ENCODE assay signal across 15 cellular contexts in genomic region chr13:47858678-47859050, GRCh38.
DNase-seq lines count a peak whose midpoint lies in the region; TF ChIP-seq lines count a peak whose summit lies in the region.
"Had no signal": no experiment of that assay in that cellular context is flagged by ENCODE, and none has a peak within 500 bp of the region (broad histone marks: within the 10 kb centered on the region; RNA-seq: fewer than 3 reads in every experiment).

No MANE protein-coding gene starts in this region.

- CTCF ChIA-PET in SK-N-SH (lab: Yijun Ruan, JAX): interaction anchor here (0.7 to 1.6 kb wide), 3 partner anchors 9 to 22 kb away, joined by 3 to 5 read pairs (median 3); no protein-coding TSS in a partner anchor

- peak overlapping the region; percentile 8; the same call in 1 of the 2 replicates for H2AFZ ChIP-seq in SK-N-SH (ENCODE audit: low read depth)

- no peaks in the 10 kb centered on the region for H3F3A ChIP-seq in SK-N-SH (replicated peaks; ENCODE audit: insufficient read depth)

- H3K79me2 ChIP-seq in SK-N-SH (ENCODE audit: insufficient read depth): no peaks in the 10 kb centered on the region

- H3K4me3 ChIP-seq in SK-N-SH (ENCODE audit: low read depth in 2 of 2, low read length in 1 of 2): no peak overlapping the region
- no peak overlapping the region for H3K4me3 ChIP-seq in fibroblast of pulmonary artery (replicated peaks; ENCODE audit: low read depth, low read length)
- H3K4me3 ChIP-seq: transverse colon had no signal

- no peak overlapping the region for H3K9ac ChIP-seq in SK-N-SH

- 44% methylated on average over 4 of the region's 4 CpGs for WGBS in SK-N-SH (ENCODE audit: low lambda C conversion rate)

- no peaks in the 10 kb centered on the region for H4K20me1 ChIP-seq in SK-N-SH (ENCODE audit: insufficient read depth)

- peak overlapping the region; percentile 17; the same call in 1 of the 2 replicates for H3K4me2 ChIP-seq in SK-N-SH

- DNase-seq in A172 (ENCODE audit: low spot score) (peak; percentile 23), HS-5 (ENCODE audit: low read depth) (peak; percentile 26), SK-N-SH (no peak), fibroblast of pulmonary artery (ENCODE audit: low read depth) (peak; percentile 78), KG1 (lab: John Stamatoyannopoulos, UW) (no peak), iPS-NIHi11 (ENCODE audit: low spot score) (no peak), mucosa of gallbladder (ENCODE audit: low spot score) (no peak)
- no peak for DNase-seq in stimulated activated CD4-positive, alpha-beta T cell treated with anti-CD3 and anti-CD28 coated beads, Interleukin-4, amount 100 ng/mL, for 24 hours
- DNase-seq: activated naive CD4-positive, alpha-beta T cell treated with anti-CD3 and anti-CD28 coated beads for 36 hours; DMS79 treated with DMSO at 0.1 percent for 48 hours; NCI-H1105; NCI-H446 treated with DMSO at 0.1 percent for 48 hours; Right ventricle myocardium superior; transverse colon had no signal

- no peak for TF ChIP-seq EP300 in SK-N-SH (IDR thresholded peaks at IDR 0.05; ENCODE audit: borderline replicate concordance in 1 of 2, low read depth in 1 of 2, low read length in 1 of 2)

- H3K27ac ChIP-seq in SK-N-SH (ENCODE audit: low read depth in 2 of 2, low read length in 1 of 2): peak overlapping the region in 1 of 2 experiments; percentile 34; a peak in 2 of 4 replicates
- H3K27ac ChIP-seq: neutrophil, transverse colon had no signal

- no peak for TF ChIP-seq CTCF in SK-N-SH (IDR thresholded peaks at IDR 0.05)
- no peak for TF ChIP-seq CTCF in fibroblast of pulmonary artery (IDR thresholded peaks at IDR 0.05; ENCODE audit: low read length, missing control alignments)

- H3K27me3 ChIP-seq in SK-N-SH (ENCODE audit: insufficient read depth): no peaks in the 10 kb centered on the region
- H3K27me3 ChIP-seq: neutrophil, transverse colon had no signal

- H3K9me2 ChIP-seq in SK-N-SH: no peaks in the 10 kb centered on the region

- H3K9me3 ChIP-seq in SK-N-SH: no peaks in the 10 kb centered on the region
- H3K9me3 ChIP-seq: neutrophil, transverse colon had no signal

- H3K4me1 ChIP-seq in SK-N-SH (ENCODE audit: control insufficient read depth in 1 of 2, insufficient read depth in 2 of 2, low read depth in 1 of 2, low read length in 1 of 2): no peaks in the 10 kb centered on the region; a peak in 1 of 4 replicates
- H3K4me1 ChIP-seq: transverse colon had no signal

- POLR2A ChIA-PET in SK-N-SH (lab: Yijun Ruan, JAX): interaction anchor here (0.6 kb wide), 1 partner anchor 883 kb away, joined by 3 read pairs; no protein-coding TSS in a partner anchor

- H3K36me3 ChIP-seq in SK-N-SH (replicated peaks in 1 of 2; ENCODE audit: control insufficient read depth in 1 of 2, insufficient read depth in 2 of 2, low read length in 1 of 2): no peaks in the 10 kb centered on the region
- H3K36me3 ChIP-seq: neutrophil, transverse colon had no signal

- TF ChIP-seq RAD21 in SK-N-SH (IDR thresholded peaks at IDR 0.05; ENCODE audit: low read length): no peak

TF ChIP-seq in SK-N-SH, 30 proteins besides CTCF, POLR2A, EP300 and RAD21:
- TF ChIP-seq NRF1 (IDR thresholded peaks at IDR 0.05; ENCODE audit: low read depth, low read length) (no peak), TAF1 (IDR thresholded peaks at IDR 0.05; ENCODE audit: borderline replicate concordance, low read depth, low read length) (no peak), CHD2 (IDR thresholded peaks at IDR 0.05; ENCODE audit: low read length, partially characterized antibody) (no peak), MAX (IDR thresholded peaks at IDR 0.05; ENCODE audit: low read depth) (no peak), NFIC (IDR thresholded peaks at IDR 0.05; ENCODE audit: borderline replicate concordance) (no peak), POLR2AphosphoS5 (IDR thresholded peaks at IDR 0.05; ENCODE audit: low read depth, low read length) (no peak), TCF12 (IDR thresholded peaks at IDR 0.05) (no peak), SIN3A (IDR thresholded peaks at IDR 0.05; ENCODE audit: borderline replicate concordance, low read depth, low read length) (no peak), USF2 (IDR thresholded peaks at IDR 0.05; ENCODE audit: borderline replicate concordance, low read depth, low read length) (no peak)

Comparison
In these comparisons a context has a peak if more than half of its experiments do, and no peak if none do; other contexts are left out.
1. DNase-seq: peak in A172 (single experiment), HS-5 (single experiment) and fibroblast of pulmonary artery (single experiment); none in SK-N-SH (single experiment), KG1 (single experiment), iPS-NIHi11 (single experiment), mucosa of gallbladder (single experiment) and stimulated activated CD4-positive, alpha-beta T cell treated with anti-CD3 and anti-CD28 coated beads, Interleukin-4, amount 100 ng/mL, for 24 hours (single experiment).